Comparison of ENCODE assay signal across 15 cellular contexts in the genomic region with DNA sequence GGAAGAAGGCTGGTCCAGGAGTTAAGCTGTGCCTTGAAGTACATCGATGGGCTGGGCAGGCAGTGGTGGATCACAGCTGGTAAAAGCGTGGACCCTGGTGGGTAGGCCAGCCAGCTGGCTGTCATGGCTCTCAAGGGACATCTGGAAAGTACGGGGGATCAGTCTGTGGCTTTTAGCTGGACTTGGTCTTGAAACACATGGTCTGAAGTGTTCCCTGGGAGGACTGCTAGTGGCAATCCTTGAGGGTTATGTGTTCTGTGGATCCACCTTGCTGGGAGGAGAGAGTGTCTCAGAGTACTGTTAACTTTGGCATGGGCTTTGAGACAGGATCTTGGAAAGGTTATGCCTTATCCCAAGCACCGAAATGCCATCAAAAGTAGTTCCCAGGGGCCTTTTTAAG.
DNase-seq lines count a peak whose midpoint lies in the region; ATAC-seq and TF ChIP-seq lines count a peak whose summit lies in the region.
"Had no signal": no experiment of that assay in that cellular context is flagged by ENCODE, and none has a peak within 500 bp of the region (broad histone marks: within the 10 kb centered on the region; RNA-seq: fewer than 3 reads in every experiment).

No MANE protein-coding gene starts in this region.

- H3K56ac ChIP-seq in IMR-90 (ENCODE audit: extremely low read depth, insufficient read depth, low read length) = no peak overlapping the region

- no peaks in the 10 kb centered on the region for H3K9me3 Mint-ChIP-seq in activated T-helper 1 cell treated with anti-CD3 and anti-CD28 coated beads, Interleukin-12 subunit alpha, Interleukin-12 subunit beta, Interleukin-2, Interleukin-4 antibody, amounts not matched to agents 30 ng/mL and 10 ng/mL and 1 ng/mL, durations not matched to agents 14 hours and 24 hours and 36 hours
- H3K9me3 Mint-ChIP-seq in activated CD8-positive, alpha-beta T cell treated with anti-CD3 and anti-CD28 coated beads, Interleukin-2, amount 10 ng/mL, durations not matched to agents 7 days and 5 days (ENCODE audit: insufficient read depth) = no peaks in the 10 kb centered on the region

- H3K36me3 ChIP-seq in IMR-90 (ENCODE audit: control insufficient read depth, insufficient read depth, low read length) (no peaks in the 10 kb centered on the region), OCI-LY7 (ENCODE audit: insufficient read depth, low read length) (no peaks in the 10 kb centered on the region)
- H3K36me3 ChIP-seq: BE2C had no signal

- WGBS in IMR-90 (ENCODE audit: extremely low coverage in 2 of 2, insufficient read length in 1 of 2), 2 experiments = 73% methylated on average over 4 of the region's 4 CpGs; no CpG with 5 or more reads in 1 of the 2 experiments

- no peak overlapping the region for H2BK15ac ChIP-seq in IMR-90 (ENCODE audit: low read depth, low read length)

- no peak overlapping the region for H3K14ac ChIP-seq in IMR-90 (replicated peaks; ENCODE audit: low read depth, low read length)

- POLR2A ChIA-PET in IMR-90 (lab: Charles Lee; ENCODE audit: unreplicated experiment) (no interaction called here), OCI-LY7 (lab: Charles Lee) (no interaction called here)
- POLR2A ChIA-PET in activated CD8-positive, alpha-beta T cell treated with anti-CD3 and anti-CD28 coated beads, Interleukin-2, amount 10 ng/mL, durations not matched to agents 7 days and 5 days (lab: Charles Lee) = no interaction called here

- no peaks in the 10 kb centered on the region for H3K79me1 ChIP-seq in IMR-90 (ENCODE audit: low read depth in 1 of 2, low read length in 2 of 2)

- no peaks in the 10 kb centered on the region for H3K27me3 Mint-ChIP-seq in activated T-helper 1 cell treated with anti-CD3 and anti-CD28 coated beads, Interleukin-12 subunit alpha, Interleukin-12 subunit beta, Interleukin-2, Interleukin-4 antibody, amounts not matched to agents 30 ng/mL and 10 ng/mL and 1 ng/mL, durations not matched to agents 14 hours and 24 hours and 36 hours (ENCODE audit: insufficient read depth)
- no peaks in the 10 kb centered on the region for H3K27me3 Mint-ChIP-seq in activated CD8-positive, alpha-beta T cell treated with anti-CD3 and anti-CD28 coated beads, Interleukin-2, amount 10 ng/mL, durations not matched to agents 7 days and 5 days (ENCODE audit: low read depth)
- H3K27me3 Mint-ChIP-seq: CD4-positive, alpha-beta memory T cell had no signal

- no peak for TF ChIP-seq CTCF in IMR-90 (conservative IDR thresholded peaks at IDR 0.05; ENCODE audit: low read depth, low read length)
- TF ChIP-seq CTCF in OCI-LY7 (conservative IDR thresholded peaks at IDR 0.05; ENCODE audit: low read length) = no peak

- no peak for TF ChIP-seq POLR2A in IMR-90 (IDR thresholded peaks at IDR 0.05; ENCODE audit: low read depth, low read length)

- peaks cover 3% of the 10 kb centered on the region; the same call in 1 of the 2 replicates for H3K9me3 ChIP-seq in IMR-90 (ENCODE audit: control insufficient read depth, insufficient read depth, low read length)
- H3K9me3 ChIP-seq in OCI-LY7 (ENCODE audit: low read length) = no peaks in the 10 kb centered on the region
- H3K9me3 ChIP-seq: A549, BE2C had no signal

- no peak overlapping the region for H2AK9ac ChIP-seq in IMR-90 (replicated peaks; ENCODE audit: low read depth, low read length, poor library complexity)

- H2BK5ac ChIP-seq in IMR-90 (ENCODE audit: low read depth, low read length, poor library complexity, severe bottlenecking) = no peak overlapping the region

- no peaks in the 10 kb centered on the region for H3K4me1 Mint-ChIP-seq in activated T-helper 1 cell treated with anti-CD3 and anti-CD28 coated beads, Interleukin-12 subunit alpha, Interleukin-12 subunit beta, Interleukin-2, Interleukin-4 antibody, amounts not matched to agents 30 ng/mL and 10 ng/mL and 1 ng/mL, durations not matched to agents 14 hours and 24 hours and 36 hours (ENCODE audit: low read depth)
- no peaks in the 10 kb centered on the region for H3K4me1 Mint-ChIP-seq in activated CD8-positive, alpha-beta T cell treated with anti-CD3 and anti-CD28 coated beads, Interleukin-2, amount 10 ng/mL, durations not matched to agents 7 days and 5 days (ENCODE audit: low read depth)
- H3K4me1 Mint-ChIP-seq: CD4-positive, alpha-beta memory T cell; GM23338 had no signal

- no peak overlapping the region for H4K91ac ChIP-seq in IMR-90 (ENCODE audit: insufficient read depth, low read depth, low read length)

- TF ChIP-seq RAD21 in IMR-90 (IDR thresholded peaks at IDR 0.05; ENCODE audit: low read length) = no peak

- no TSS peak for BruUV-seq in IMR-90 (replicated peaks; lab: Mats Ljungman, UMichigan)
- BruUV-seq in OCI-LY7 (replicated peaks; lab: Mats Ljungman, UMichigan) = no TSS peak

- H3K4ac ChIP-seq in IMR-90 (ENCODE audit: low read depth, low read length) = no peak overlapping the region

- H3K4me1 ChIP-seq in IMR-90 (ENCODE audit: control insufficient read depth, insufficient read depth, low read length) (peaks cover 4% of the 10 kb centered on the region; the same call in 1 of the 2 replicates), OCI-LY7 (ENCODE audit: insufficient read depth, low read length, poor library complexity, severe bottlenecking) (no peaks in the 10 kb centered on the region)
- H3K4me1 ChIP-seq: A549, BE2C had no signal

- no peak overlapping the region for H4K8ac ChIP-seq in IMR-90 (ENCODE audit: low read depth in 2 of 2, low read length in 2 of 2)

- intact Hi-C loops in IMR-90 (cut with micrococcal nuclease) (no loop called here), OCI-LY7 (cut with micrococcal nuclease; ENCODE audit: unreplicated experiment) (no loop called here), left ventricle myocardium superior (cut with micrococcal nuclease) (no loop called here), sciatic nerve (cut with DNase I) (loop anchor here (5.0 kb wide), 1 partner anchor 402 kb away; no protein-coding TSS in a partner anchor)
- intact Hi-C loops in activated T-helper 1 cell treated with anti-CD3 and anti-CD28 coated beads, Interleukin-12 subunit alpha, Interleukin-12 subunit beta, Interleukin-2, Interleukin-4 antibody, amounts not matched to agents 30 ng/mL and 10 ng/mL and 1 ng/mL, durations not matched to agents 14 hours and 24 hours and 36 hours (cut with micrococcal nuclease) = no loop called here

- H3K27ac ChIP-seq in IMR-90 (ENCODE audit: insufficient read depth, low read length) (no peak overlapping the region), OCI-LY7 (ENCODE audit: low read depth, low read length, poor library complexity, severe bottlenecking) (no peak overlapping the region)
- H3K27ac ChIP-seq: A549, C4-2B had no signal

- H4K5ac ChIP-seq in IMR-90 (ENCODE audit: low read depth, low read length) = no peak overlapping the region

- no peaks in the 10 kb centered on the region for H3K79me2 ChIP-seq in OCI-LY7 (ENCODE audit: insufficient read depth, low read depth, low read length)

- no peak overlapping the region for H3K4me3 Mint-ChIP-seq in activated T-helper 1 cell treated with anti-CD3 and anti-CD28 coated beads, Interleukin-12 subunit alpha, Interleukin-12 subunit beta, Interleukin-2, Interleukin-4 antibody, amounts not matched to agents 30 ng/mL and 10 ng/mL and 1 ng/mL, durations not matched to agents 14 hours and 24 hours and 36 hours
- no peak overlapping the region for H3K4me3 Mint-ChIP-seq in activated CD8-positive, alpha-beta T cell treated with anti-CD3 and anti-CD28 coated beads, Interleukin-2, amount 10 ng/mL, durations not matched to agents 7 days and 5 days
- H3K4me3 Mint-ChIP-seq: CD4-positive, alpha-beta memory T cell; GM23338 had no signal

- in situ Hi-C loops in IMR-90 (cut with MboI; ENCODE audit: low sequenced_read_pairs) = no loop called here

- H3K9me2 ChIP-seq in OCI-LY7 (ENCODE audit: insufficient read depth, low read length) = no peaks in the 10 kb centered on the region

- H3K27ac Mint-ChIP-seq in activated T-helper 1 cell treated with anti-CD3 and anti-CD28 coated beads, Interleukin-12 subunit alpha, Interleukin-12 subunit beta, Interleukin-2, Interleukin-4 antibody, amounts not matched to agents 30 ng/mL and 10 ng/mL and 1 ng/mL, durations not matched to agents 14 hours and 24 hours and 36 hours = no peak overlapping the region
- no peak overlapping the region for H3K27ac Mint-ChIP-seq in activated CD8-positive, alpha-beta T cell treated with anti-CD3 and anti-CD28 coated beads, Interleukin-2, amount 10 ng/mL, durations not matched to agents 7 days and 5 days
- H3K27ac Mint-ChIP-seq: GM23338 had no signal

- H4K20me1 ChIP-seq in IMR-90 (ENCODE audit: insufficient read depth, low read length) = no peaks in the 10 kb centered on the region
- no peaks in the 10 kb centered on the region for H4K20me1 ChIP-seq in OCI-LY7 (ENCODE audit: insufficient read depth, low read length)

- H2AFZ ChIP-seq in IMR-90 (replicated peaks; ENCODE audit: low read length, poor library complexity) = no peak overlapping the region
- 0 out of 2 replicates have a peak overlapping the region, but pooled peaks have one; percentile 13 for H2AFZ ChIP-seq in OCI-LY7 (ENCODE audit: low read length)
- H2AFZ ChIP-seq: GM23338 had no signal

- peak overlapping the region; percentile 14; the same call in 1 of the 2 replicates for H2AK5ac ChIP-seq in IMR-90 (ENCODE audit: low read depth, low read length)

- no peak overlapping the region for H3K4me3 ChIP-seq in IMR-90 (ENCODE audit: insufficient read depth, low read depth, low read length)
- H3K4me3 ChIP-seq in OCI-LY7 (ENCODE audit: low read depth, low read length, poor library complexity, severe bottlenecking) = no peak overlapping the region
- H3K4me3 ChIP-seq: A549, GM12878, GM23338 had no signal

- peaks cover 2% of the 10 kb centered on the region; the same call in 1 of the 2 replicates for H3K9me1 ChIP-seq in IMR-90 (ENCODE audit: insufficient read depth, low read length)

- no peak overlapping the region for H2BK120ac ChIP-seq in IMR-90 (ENCODE audit: low read depth, low read length)

- no peaks in the 10 kb centered on the region for H3K36me3 Mint-ChIP-seq in activated T-helper 1 cell treated with anti-CD3 and anti-CD28 coated beads, Interleukin-12 subunit alpha, Interleukin-12 subunit beta, Interleukin-2, Interleukin-4 antibody, amounts not matched to agents 30 ng/mL and 10 ng/mL and 1 ng/mL, durations not matched to agents 14 hours and 24 hours and 36 hours (ENCODE audit: low read depth)
- H3K36me3 Mint-ChIP-seq in activated CD8-positive, alpha-beta T cell treated with anti-CD3 and anti-CD28 coated beads, Interleukin-2, amount 10 ng/mL, durations not matched to agents 7 days and 5 days (ENCODE audit: low read depth) = no peaks in the 10 kb centered on the region
- H3K36me3 Mint-ChIP-seq: CD4-positive, alpha-beta memory T cell had no signal

- H3K23ac ChIP-seq in IMR-90 (ENCODE audit: low read depth, low read length) = no peak overlapping the region

- DNase-seq in IMR-90 (no peak), OCI-LY7 (ENCODE audit: low spot score) (no peak), left ventricle myocardium superior (no peak), sciatic nerve (ENCODE audit: low spot score) (no peak), cerebellar cortex (ENCODE audit: low spot score) (no peak)
- no peak for DNase-seq in activated T-helper 1 cell treated with anti-CD3 and anti-CD28 coated beads, Interleukin-12 subunit alpha, Interleukin-12 subunit beta, Interleukin-2, Interleukin-4 antibody, amounts not matched to agents 30 ng/mL and 10 ng/mL and 1 ng/mL, durations not matched to agents 14 hours and 24 hours and 36 hours (ENCODE audit: low spot score)
- no peak for DNase-seq in activated CD8-positive, alpha-beta T cell treated with anti-CD3 and anti-CD28 coated beads, Interleukin-2, amount 10 ng/mL, durations not matched to agents 7 days and 5 days
- DNase-seq: BE2C; CD4-positive, alpha-beta memory T cell; DMS79; H7 had no signal

- no peak overlapping the region for H3K18ac ChIP-seq in IMR-90 (ENCODE audit: low read depth, low read length)

- CTCF ChIA-PET in IMR-90 (lab: Yijun Ruan, JAX) = interaction anchor here (0.6 kb wide), 1 partner anchor 51 kb away, joined by 5 read pairs; no protein-coding TSS in a partner anchor
- CTCF ChIA-PET in OCI-LY7 (lab: Charles Lee; ENCODE audit: unreplicated experiment) = no interaction called here
- CTCF ChIA-PET in activated CD8-positive, alpha-beta T cell treated with anti-CD3 and anti-CD28 coated beads, Interleukin-2, amount 10 ng/mL, durations not matched to agents 7 days and 5 days (lab: Charles Lee) = no interaction called here

- H3K27me3 ChIP-seq in IMR-90 (ENCODE audit: control insufficient read depth, insufficient read depth, low read length) = no peaks in the 10 kb centered on the region
- H3K27me3 ChIP-seq: BE2C had no signal

- no peak overlapping the region for H3K9ac ChIP-seq in IMR-90 (ENCODE audit: low read depth, low read length)

- 0 out of 2 replicates have a peak overlapping the region, but pooled peaks have one; percentile 16 for H2BK20ac ChIP-seq in IMR-90 (ENCODE audit: low read depth, low read length)

- no peak for ATAC-seq in IMR-90 (ENCODE audit: low read depth)
- peak; percentile 73 for ATAC-seq in left ventricle myocardium superior
- ATAC-seq in sciatic nerve = peak; percentile 69
- no peak for ATAC-seq in activated CD8-positive, alpha-beta T cell treated with anti-CD3 and anti-CD28 coated beads, Interleukin-2, amount 10 ng/mL, durations not matched to agents 7 days and 5 days
- ATAC-seq: A549, GM12878, GM23338 had no signal

- dilution Hi-C loops in IMR-90 (cut with HindIII; ENCODE audit: low sequenced_read_pairs, unreplicated experiment) = no loop called here

- H3K4me2 ChIP-seq in IMR-90 (ENCODE audit: low read depth, low read length) (no peak overlapping the region), OCI-LY7 (ENCODE audit: low read length) (no peak overlapping the region)
- H3K4me2 ChIP-seq: A549, GM23338 had no signal

Comparison
In these comparisons a context has a peak if more than half of its experiments do, and no peak if none do; other contexts are left out.
1. ATAC-seq: peak in left ventricle myocardium superior (single experiment) and sciatic nerve (single experiment); none in IMR-90 (single experiment) and activated CD8-positive, alpha-beta T cell treated with anti-CD3 and anti-CD28 coated beads, Interleukin-2, amount 10 ng/mL, durations not matched to agents 7 days and 5 days (single experiment).